In genomic region chr1:23614128-23614660, GRCh38 we compare ENCODE assay signal across 15 cellular contexts. TPM values are rescaled to one million over a fixed set of nuclear protein-coding genes. Genes with fewer than 3 reads are reported as not detected.
DNase-seq lines count a peak whose midpoint lies in the region; ATAC-seq, FAIRE-seq and TF ChIP-seq lines count a peak whose summit lies in the region.
"Had no signal": no experiment of that assay in that cellular context is flagged by ENCODE, and none has a peak within 500 bp of the region (broad histone marks: within the 10 kb centered on the region; RNA-seq: fewer than 3 reads in every experiment).

No MANE protein-coding gene starts in this region.

- 84 to 87% methylated on average over 7 of the region's 7 CpGs for WGBS in GM23248 (ENCODE audit: low coverage in 1 of 2, low lambda C conversion rate in 2 of 2, missing lambda C conversion rate in 2 of 2), 2 experiments

- H3F3A ChIP-seq in GM23248 (ENCODE audit: insufficient read depth) (no peaks in the 10 kb centered on the region), GM23338 (replicated peaks; ENCODE audit: low read depth) (peaks cover 10% of the 10 kb centered on the region)

- H3K9me2 ChIP-seq in GM23248 (ENCODE audit: insufficient read depth): no peaks in the 10 kb centered on the region
- H3K9me2 ChIP-seq in GM23338 (ENCODE audit: insufficient read depth): 0 out of 2 replicates have a peak, but pooled peaks cover 4% of the 10 kb centered on the region

- in situ Hi-C loops in GM23248 (cut with MboI): no loop called here

- H3K27ac ChIP-seq in GM23248 (no peak overlapping the region), GM23338 (ENCODE audit: low read depth) (no peak overlapping the region), uterus (no peak overlapping the region)
- H3K27ac ChIP-seq: foreskin keratinocyte, thyroid gland had no signal

- H3K36me3 Mint-ChIP-seq in T-helper 17 cell (ENCODE audit: low read depth) (no peaks in the 10 kb centered on the region), memory B cell (peaks cover 3% of the 10 kb centered on the region), GM23338 (ENCODE audit: low read depth) (no peaks in the 10 kb centered on the region)

- intact Hi-C loops in uterus (cut with DNase I; ENCODE audit: low total_unique reads): no loop called here

- H3K27me3 Mint-ChIP-seq in T-helper 17 cell: no peaks in the 10 kb centered on the region
- no peaks in the 10 kb centered on the region for H3K27me3 Mint-ChIP-seq in memory B cell
- H3K27me3 Mint-ChIP-seq in GM23338 (ENCODE audit: insufficient read depth, low read depth, poor library complexity): peaks cover 14% of the 10 kb centered on the region

- H3K36me3 ChIP-seq in GM23248 (ENCODE audit: low read depth) (no peaks in the 10 kb centered on the region), GM23338 (ENCODE audit: insufficient read depth) (no peaks in the 10 kb centered on the region), uterus (no peaks in the 10 kb centered on the region)
- H3K36me3 ChIP-seq: thyroid gland had no signal

- H3K4me2 ChIP-seq in GM23248 (ENCODE audit: unreplicated experiment): no peak overlapping the region
- no peak overlapping the region for H3K4me2 ChIP-seq in GM23338

- H3K27me3 ChIP-seq in GM23248 (replicated peaks; ENCODE audit: insufficient read depth) (peaks cover 4% of the 10 kb centered on the region; the same call in 1 of the 2 replicates), GM23338 (ENCODE audit: insufficient read depth) (peaks cover 10% of the 10 kb centered on the region), uterus (no peaks in the 10 kb centered on the region)
- H3K27me3 ChIP-seq: thyroid gland had no signal

- H4K20me1 ChIP-seq in GM23248 (ENCODE audit: insufficient read depth) (no peaks in the 10 kb centered on the region), GM23338 (replicated peaks; ENCODE audit: insufficient read depth) (no peaks in the 10 kb centered on the region)

- H2AFZ ChIP-seq in GM23248: no peak overlapping the region
- no peak overlapping the region for H2AFZ ChIP-seq in GM23338

- H3K4me1 ChIP-seq in GM23248 (ENCODE audit: insufficient read depth) (no peaks in the 10 kb centered on the region), GM23338 (ENCODE audit: insufficient read depth) (peaks cover 19% of the 10 kb centered on the region), uterus (no peaks in the 10 kb centered on the region)
- H3K4me1 ChIP-seq: foreskin keratinocyte, thyroid gland had no signal

- H3K79me2 ChIP-seq in GM23248 (ENCODE audit: insufficient read depth): no peaks in the 10 kb centered on the region
- no peaks in the 10 kb centered on the region for H3K79me2 ChIP-seq in GM23338 (replicated peaks; ENCODE audit: insufficient read depth)

- H3K4me3 ChIP-seq in GM23248: no peak overlapping the region
- H3K4me3 ChIP-seq in GM23338: no peak overlapping the region
- no peak overlapping the region for H3K4me3 ChIP-seq in uterus
- H3K4me3 ChIP-seq: thyroid gland had no signal

- H3K9me3 ChIP-seq in T-helper 17 cell (ENCODE audit: control insufficient read depth, low read length, poor library complexity, severe bottlenecking) (no peaks in the 10 kb centered on the region), GM23248 (ENCODE audit: low read depth) (no peaks in the 10 kb centered on the region), uterus (no peaks in the 10 kb centered on the region)
- H3K9me3 ChIP-seq: thyroid gland had no signal

- no peak overlapping the region for H3K9ac ChIP-seq in GM23248

- peak overlapping the region; percentile 31 for H3K4me3 Mint-ChIP-seq in T-helper 17 cell
- H3K4me3 Mint-ChIP-seq in memory B cell: peak overlapping the region; percentile 49
- no peak overlapping the region for H3K4me3 Mint-ChIP-seq in GM23338

- DNase-seq in NCI-H82 (lab: John Stamatoyannopoulos, UW) (peak; percentile 25), NCI-H82 treated with DMSO at 0.1 percent for 48 hours (lab: John Stamatoyannopoulos, UW; ENCODE audit: unreplicated experiment) (no peak), GM12891 (ENCODE audit: insufficient read length, low spot score) (no peak), T-helper 17 cell (no peak), memory B cell (ENCODE audit: low spot score in 2 of 2) (no peak), GM23248 (no peak), GM23338 (ENCODE audit: low spot score) (no peak), uterus (no peak)
- DNase-seq: cerebellar nuclear complex, foreskin keratinocyte, left ventricle myocardium superior, NCI-H187 treated with DMSO at 0.1 percent for 48 hours, NCI-H748 treated with DMSO at 0.1 percent for 48 hours, thyroid gland had no signal

- H3K9me3 Mint-ChIP-seq in memory B cell: no peaks in the 10 kb centered on the region
- no peaks in the 10 kb centered on the region; the same call in 2 of the 3 replicates for H3K9me3 Mint-ChIP-seq in GM23338

- H3K4me1 Mint-ChIP-seq in T-helper 17 cell: peaks cover 71% of the 10 kb centered on the region
- peaks cover 71% of the 10 kb centered on the region for H3K4me1 Mint-ChIP-seq in memory B cell
- peaks cover 29% of the 10 kb centered on the region for H3K4me1 Mint-ChIP-seq in GM23338

- TF ChIP-seq POLR2A in GM12891 (IDR thresholded peaks at IDR 0.05; ENCODE audit: low read depth, low read length) (no peak), uterus (IDR thresholded peaks at IDR 0.05) (no peak)

- ATAC-seq in T-helper 17 cell: peak; percentile 9
- ATAC-seq in memory B cell (ENCODE audit: low read depth): peak; percentile 33
- no peak for ATAC-seq in GM23338
- ATAC-seq: foreskin keratinocyte, left ventricle myocardium superior had no signal

- H3K27ac Mint-ChIP-seq in T-helper 17 cell (peak overlapping the region; percentile 95), memory B cell (peak overlapping the region; percentile 92), GM23338 (no peak overlapping the region)

- TF ChIP-seq CTCF in GM23338 (conservative IDR thresholded peaks at IDR 0.05; ENCODE audit: low read depth in 2 of 2) (no peak), uterus (IDR thresholded peaks at IDR 0.05) (no peak)

- peak; percentile 97 for FAIRE-seq in GM12891 (lab: Jason Lieb, UNC)
- FAIRE-seq: endometrium had no signal

TF ChIP-seq in GM12891, 5 proteins besides CTCF, POLR2A, EP300 and RAD21:
- TF ChIP-seq POLR2AphosphoS5 (IDR thresholded peaks at IDR 0.05; ENCODE audit: low read depth, low read length) (no peak), TAF1 (IDR thresholded peaks at IDR 0.05; ENCODE audit: low read depth, low read length) (no peak), SPI1 (IDR thresholded peaks at IDR 0.05; ENCODE audit: low read depth, low read length) (no peak), PAX5 (IDR thresholded peaks at IDR 0.05; ENCODE audit: insufficient read depth, low read length, severe bottlenecking) (no peak), POU2F2 (IDR thresholded peaks at IDR 0.05; ENCODE audit: low read depth, low read length) (no peak)

TF ChIP-seq in GM23338, 12 proteins besides CTCF, POLR2A, EP300 and RAD21 (continues in another document):
- no peak for TF ChIP-seq STAT1 (IDR thresholded peaks at IDR 0.05; ENCODE audit: unreplicated experiment)
- TF ChIP-seq ETS1 (IDR thresholded peaks at IDR 0.05): no peak
- TF ChIP-seq EZH2 (IDR thresholded peaks at IDR 0.05; ENCODE audit: low read depth, unreplicated experiment): no peak
- no peak for TF ChIP-seq ZNF114 (CRISPR knock-in tag; IDR thresholded peaks at IDR 0.05)
- TF ChIP-seq REST (IDR thresholded peaks at IDR 0.05; ENCODE audit: unreplicated experiment): no peak
- no peak for TF ChIP-seq CREB1 (CRISPR knock-in tag; IDR thresholded peaks at IDR 0.05; ENCODE audit: low read depth)
- TF ChIP-seq POLR2AphosphoS5 (IDR thresholded peaks at IDR 0.05; ENCODE audit: low read depth): no peak

RNA-seq across cellular contexts. Expression of gene ID3, which starts 54.9 kb away (rescaled TPM):
- polyA plus RNA-seq in GM12891 (2012; ENCODE audit: low read depth, missing spikeins): 67.3 TPM
- total RNA-seq in T-helper 17 cell: 10 to 100 TPM in 1 of 2 donors, 1 to 10 TPM in 1; 8.6 to 10.7 TPM
- total RNA-seq in GM23248 (2014; rRNA removed; shearing (Covaris generic)): 332 and 376 TPM in 2 replicates
- 680 and 684 TPM in 2 replicates for polyA plus RNA-seq in GM23248 (2016; fragmentation: Nextera tagmentation; extraction: Ambion mirVana)
- 153 and 164 TPM in 2 replicates for total RNA-seq in GM23338 (2014; rRNA removed; shearing (Covaris generic))
- 330 and 345 TPM in 2 replicates for polyA plus RNA-seq in GM23338 (2016; fragmentation: Nextera tagmentation; extraction: Ambion mirVana)
- 100 to 1,000 TPM in 3 of 4 donors, 10 to 100 TPM in 1; 38.4 to 652 (median 260) TPM for total RNA-seq in uterus
